In genomic region chr22:35604671-35605457, GRCh38 we compare ENCODE assay signal across 12 cellular contexts. TPM values are rescaled to one million over a fixed set of nuclear protein-coding genes. Genes with fewer than 3 reads are reported as not detected.
DNase-seq lines count a peak whose midpoint lies in the region; ATAC-seq, FAIRE-seq and TF ChIP-seq lines count a peak whose summit lies in the region.
"Had no signal": no experiment of that assay in that cellular context is flagged by ENCODE, and none has a peak within 500 bp of the region (broad histone marks: within the 10 kb centered on the region; RNA-seq: fewer than 3 reads in every experiment).

No MANE protein-coding gene starts in this region.

- H3K27me3 ChIP-seq in astrocyte (ENCODE audit: insufficient read depth, low read length) (peaks cover 5% of the 10 kb centered on the region), endodermal cell (ENCODE audit: control insufficient read depth, insufficient read depth, low read length, poor library complexity, severe bottlenecking) (no peaks in the 10 kb centered on the region)

- H3K4me2 ChIP-seq in astrocyte (ENCODE audit: low read length): peak overlapping the region; percentile 40

- H3K4me3 ChIP-seq in astrocyte (ENCODE audit: insufficient read depth, low read depth, low read length) (no peak overlapping the region), endodermal cell (ENCODE audit: low read length) (no peak overlapping the region)
- H3K4me3 ChIP-seq: lower lobe of right lung had no signal

- H3K9ac ChIP-seq in astrocyte (ENCODE audit: low read length) (peak overlapping the region; percentile 20), endodermal cell (ENCODE audit: extremely low read depth, low read length, poor library complexity, severe bottlenecking) (no peak overlapping the region)
- H3K9ac ChIP-seq: parathyroid adenoma had no signal

- H3K27ac Mint-ChIP-seq in astrocyte (ENCODE audit: unreplicated experiment): peak overlapping the region; percentile 72
- no peak overlapping the region for H3K27ac Mint-ChIP-seq in immature natural killer cell
- no peak overlapping the region for H3K27ac Mint-ChIP-seq in endodermal cell

- H3K9me3 ChIP-seq in astrocyte (ENCODE audit: insufficient read depth, low read depth, low read length): no peaks in the 10 kb centered on the region
- H3K9me3 ChIP-seq in endodermal cell (ENCODE audit: control insufficient read depth, low read length): no peaks in the 10 kb centered on the region
- H3K9me3 ChIP-seq: lower lobe of right lung had no signal

- H3K27me3 Mint-ChIP-seq in astrocyte (ENCODE audit: low read depth, unreplicated experiment): peaks cover 28% of the 10 kb centered on the region
- H3K27me3 Mint-ChIP-seq in immature natural killer cell (ENCODE audit: low read depth in 3 of 3): peaks cover 0 to 7% (median 0%) of the 10 kb centered on the region in 3 donors
- H3K27me3 Mint-ChIP-seq in endodermal cell (ENCODE audit: insufficient read depth): peaks cover 1% of the 10 kb centered on the region

- no peak overlapping the region for H2AFZ ChIP-seq in astrocyte (ENCODE audit: low read depth, low read length)
- H2AFZ ChIP-seq: parathyroid adenoma had no signal

- TF ChIP-seq CTCF in astrocyte (IDR thresholded peaks at IDR 0.05; ENCODE audit: insufficient read depth, low read depth, low read length) (no peak), endodermal cell (conservative IDR thresholded peaks at IDR 0.05) (no peak)

- peak; percentile 55 to 68 for DNase-seq in activated T-cell treated with anti-CD3 and anti-CD28 coated beads, Interleukin-2, amount 50 U/mL, for 48 hours
- no peak for DNase-seq in activated T-cell treated with anti-CD3 and anti-CD28 coated beads, Interleukin-2, amount 50 U/mL, for 1 hour
- DNase-seq in M059J (ENCODE audit: low read depth): peak; percentile 71
- peak; percentile 64 for DNase-seq in astrocyte (ENCODE audit: low read depth)
- DNase-seq in stimulated activated CD4-positive, alpha-beta T cell treated with anti-CD3 and anti-CD28 coated beads, Interleukin-4, amount 100 ng/mL, for 24 hours: peak; percentile 15
- no peak for DNase-seq in immature natural killer cell
- DNase-seq in endodermal cell: no peak
- DNase-seq: foreskin melanocyte, lower lobe of right lung had no signal

- no peak for ATAC-seq in GM21367 (IDR thresholded peaks at IDR 0.05; ENCODE audit: unreplicated experiment)
- ATAC-seq: lower lobe of right lung had no signal

- FAIRE-seq in astrocyte (lab: Jason Lieb, UNC): no peak

- H3K36me3 Mint-ChIP-seq in astrocyte (ENCODE audit: low read depth, unreplicated experiment) (no peaks in the 10 kb centered on the region), immature natural killer cell (no peaks in the 10 kb centered on the region), endodermal cell (ENCODE audit: low read depth) (no peaks in the 10 kb centered on the region)

- H3K4me3 Mint-ChIP-seq in astrocyte (ENCODE audit: unreplicated experiment) (no peak overlapping the region), immature natural killer cell (no peak overlapping the region), endodermal cell (no peak overlapping the region)

- WGBS in endodermal cell (ENCODE audit: insufficient coverage in 1 of 2, insufficient read length in 1 of 2), 2 experiments: 81 to 83% methylated on average over 4 to 10 of the region's 10 CpGs

- H3K27ac ChIP-seq in astrocyte (ENCODE audit: low read depth, low read length) (no peak overlapping the region), endodermal cell (ENCODE audit: low read depth, low read length) (no peak overlapping the region)
- H3K27ac ChIP-seq: C4-2B, lower lobe of right lung, parathyroid adenoma had no signal

- H3K9me3 Mint-ChIP-seq in astrocyte (ENCODE audit: unreplicated experiment) (peaks cover 3% of the 10 kb centered on the region), immature natural killer cell (no peaks in the 10 kb centered on the region), endodermal cell (no peaks in the 10 kb centered on the region)

- peaks cover 18% of the 10 kb centered on the region for H3K4me1 ChIP-seq in astrocyte (ENCODE audit: insufficient read depth, low read length)
- peaks cover 3% of the 10 kb centered on the region for H3K4me1 ChIP-seq in endodermal cell (ENCODE audit: control insufficient read depth, insufficient read depth, low read length)
- H3K4me1 ChIP-seq: parathyroid adenoma had no signal

- peaks cover 13% of the 10 kb centered on the region for H3K4me1 Mint-ChIP-seq in astrocyte (ENCODE audit: low read depth, unreplicated experiment)
- H3K4me1 Mint-ChIP-seq in immature natural killer cell: no peaks in the 10 kb centered on the region
- H3K4me1 Mint-ChIP-seq in endodermal cell: peaks cover 9% of the 10 kb centered on the region

- H3K36me3 ChIP-seq in astrocyte (ENCODE audit: insufficient read depth, low read length) (no peaks in the 10 kb centered on the region), endodermal cell (ENCODE audit: control insufficient read depth, insufficient read depth, low read length) (no peaks in the 10 kb centered on the region)
- H3K36me3 ChIP-seq: lower lobe of right lung had no signal

- H4K20me1 ChIP-seq in astrocyte (ENCODE audit: insufficient read depth, low read length): no peaks in the 10 kb centered on the region

- H3K79me2 ChIP-seq in astrocyte (ENCODE audit: insufficient read depth, low read length): no peaks in the 10 kb centered on the region
- H3K79me2 ChIP-seq: parathyroid adenoma had no signal

RNA-seq across cellular contexts. Expression of gene MB, which starts 12.3 kb away (rescaled TPM):
- total RNA-seq in M059J (2014; rRNA removed; shearing (Covaris generic)): 0.30 and 0.94 TPM in 2 replicates
- total RNA-seq in astrocyte (not detected in 2 replicates), endodermal cell (1 to 10 TPM; 1.4 to 2.6 TPM)
- under 1 TPM in 1 of 3 donors, not detected in 2; 0.33 TPM for polyA plus RNA-seq in immature natural killer cell
- polyA plus RNA-seq in endodermal cell (2013, experiment 1 of 2): 0.68 TPM
- 1.1 TPM for polyA plus RNA-seq in endodermal cell (2013, experiment 2 of 2)

RNA-seq across cellular contexts. Expression of gene APOL6, which starts 43.4 kb away (rescaled TPM):
- 22.2 and 25.8 TPM in 2 replicates for total RNA-seq in M059J (2014; rRNA removed; shearing (Covaris generic))
- total RNA-seq in astrocyte: 5.9 and 7.6 TPM in 2 replicates
- polyA plus RNA-seq in immature natural killer cell: 10 to 100 TPM; 11.9 to 45.8 (median 18.4) TPM
- not detected for total RNA-seq in endodermal cell
- not detected for polyA plus RNA-seq in endodermal cell (2013, experiment 1 of 2)
- not detected for polyA plus RNA-seq in endodermal cell (2013, experiment 2 of 2)

Comparison
In these comparisons a context has a peak if more than half of its experiments do, and no peak if none do; other contexts are left out.
1. DNase-seq: peak in activated T-cell treated with anti-CD3 and anti-CD28 coated beads, Interleukin-2, amount 50 U/mL, for 48 hours (2 of 2), M059J (single experiment), astrocyte (single experiment) and stimulated activated CD4-positive, alpha-beta T cell treated with anti-CD3 and anti-CD28 coated beads, Interleukin-4, amount 100 ng/mL, for 24 hours (single experiment); none in activated T-cell treated with anti-CD3 and anti-CD28 coated beads, Interleukin-2, amount 50 U/mL, for 1 hour (single experiment), immature natural killer cell (0 of 3) and endodermal cell (single experiment).